In genomic region chr4:77074961-77075855, GRCh38 we compare ENCODE assay signal across 8 cellular contexts. TPM values are rescaled to one million over a fixed set of nuclear protein-coding genes. Genes with fewer than 3 reads are reported as not detected.
DNase-seq lines count a peak whose midpoint lies in the region; ATAC-seq and TF ChIP-seq lines count a peak whose summit lies in the region.

No MANE protein-coding gene starts in this region.

- H3F3A ChIP-seq in PC-3 (ENCODE audit: low read length, unreplicated experiment), result no peaks in the 10 kb centered on the region

- intact Hi-C loops in PC-3 (cut with micrococcal nuclease), result no loop called here

- peaks cover 39% of the 10 kb centered on the region for H3K4me1 Mint-ChIP-seq in activated T-cell treated with anti-CD3 and anti-CD28 coated beads, Interleukin-2, amount 50 U/mL, for 4 hours (ENCODE audit: low read depth)
- H3K4me1 Mint-ChIP-seq in natural killer cell treated with Interleukin-12 subunit alpha and Interleukin-12 subunit beta and Interleukin-15 and Interleukin-18, amount 100 ng/mL, for 72 hours (ENCODE audit: low read depth in 2 of 2), result peaks cover 31 to 38% of the 10 kb centered on the region in 2 donors

- H3K9ac ChIP-seq in PC-3 (ENCODE audit: low read length) (peak overlapping the region; percentile 97), fibroblast of lung (ENCODE audit: insufficient read depth, low read length) (peak overlapping the region; percentile 99)

- H4K20me1 ChIP-seq in PC-3 (ENCODE audit: low read length), result peaks cover 35% of the 10 kb centered on the region
- peaks cover 13% of the 10 kb centered on the region for H4K20me1 ChIP-seq in fibroblast of lung (ENCODE audit: control insufficient read depth, extremely low read depth, insufficient read depth, low read length)

- H2AFZ ChIP-seq in PC-3 (ENCODE audit: low read length), result peak overlapping the region; percentile 91
- no peak overlapping the region for H2AFZ ChIP-seq in fibroblast of lung (ENCODE audit: low read length)

- peaks cover 3% of the 10 kb centered on the region for H3K36me3 Mint-ChIP-seq in activated T-cell treated with anti-CD3 and anti-CD28 coated beads, Interleukin-2, amount 50 U/mL, for 4 hours (ENCODE audit: insufficient read depth)
- no peaks in the 10 kb centered on the region for H3K36me3 Mint-ChIP-seq in natural killer cell treated with Interleukin-12 subunit alpha and Interleukin-12 subunit beta and Interleukin-15 and Interleukin-18, amount 100 ng/mL, for 72 hours

- peak overlapping the region; percentile 94 for H3K4me3 ChIP-seq in PC-3 (ENCODE audit: low read length)
- H3K4me3 ChIP-seq in fibroblast of lung (replicated peaks in 1 of 4; ENCODE audit: control extremely low read depth in 1 of 4, insufficient read depth in 1 of 4, low read depth in 3 of 4, low read length in 4 of 4), result peak overlapping the region; percentile 71 to 94 (median 88)

- no peak overlapping the region for H3K27ac Mint-ChIP-seq in natural killer cell treated with Interleukin-12 subunit alpha and Interleukin-12 subunit beta and Interleukin-15 and Interleukin-18, amount 100 ng/mL, for 72 hours

- peaks cover 55% of the 10 kb centered on the region for H3K79me2 ChIP-seq in PC-3 (ENCODE audit: low read length)
- H3K79me2 ChIP-seq in fibroblast of lung (ENCODE audit: control insufficient read depth, insufficient read depth, low read length), result peaks cover 52% of the 10 kb centered on the region

- ATAC-seq in HG03064 (IDR thresholded peaks at IDR 0.05; ENCODE audit: low read depth, unreplicated experiment), result peak; percentile 49
- ATAC-seq in PC-3, result peak; percentile 40
- ATAC-seq in activated T-cell treated with anti-CD3 and anti-CD28 coated beads, Interleukin-2, amount 50 U/mL, for 4 hours, result peak; percentile 65 to 66
- ATAC-seq in natural killer cell treated with Interleukin-12 subunit alpha and Interleukin-12 subunit beta and Interleukin-15 and Interleukin-18, amount 100 ng/mL, for 72 hours, result peak; percentile 86 to 88
- peak; percentile 65 for ATAC-seq in stimulated activated naive CD8-positive, alpha-beta T cell treated with anti-CD3 and anti-CD28 coated beads, Interleukin-15, Interleukin-2, amounts not matched to agents 100 U/mL and 50 U/mL, for 24 hours

- TF ChIP-seq CTCF in PC-3 (conservative IDR thresholded peaks at IDR 0.05; ENCODE audit: low read depth, low read length) (no peak), fibroblast of lung (conservative IDR thresholded peaks at IDR 0.05 in 1 of 2, IDR thresholded peaks at IDR 0.05 in 1 of 2; ENCODE audit: low read depth in 1 of 2, low read length in 2 of 2) (no peak)

- DNase-seq in NCI-H748 (lab: John Stamatoyannopoulos, UW; ENCODE audit: unreplicated experiment) (peak; percentile 64), NCI-H748 treated with DMSO at 0.1 percent for 48 hours (lab: John Stamatoyannopoulos, UW) (no peak), PC-3 (peak; percentile 49), fibroblast of lung (ENCODE audit: low read depth in 2 of 2) (peak; percentile 63 to 78)
- DNase-seq in activated T-cell treated with anti-CD3 and anti-CD28 coated beads, Interleukin-2, amount 50 U/mL, for 4 hours, result peak; percentile 74
- peak; percentile 88 for DNase-seq in natural killer cell treated with Interleukin-12 subunit alpha and Interleukin-12 subunit beta and Interleukin-15 and Interleukin-18, amount 100 ng/mL, for 72 hours (ENCODE audit: low spot score)
- peak; percentile 79 for DNase-seq in stimulated activated naive CD8-positive, alpha-beta T cell treated with anti-CD3 and anti-CD28 coated beads, Interleukin-15, Interleukin-2, amounts not matched to agents 100 U/mL and 50 U/mL, for 24 hours

- CTCF ChIA-PET in PC-3 (lab: Charles Lee), result no interaction called here

- no peaks in the 10 kb centered on the region for H3K36me3 ChIP-seq in PC-3 (ENCODE audit: low read depth, low read length)
- H3K36me3 ChIP-seq in fibroblast of lung (ENCODE audit: control insufficient read depth, insufficient read depth, low read length), result no peaks in the 10 kb centered on the region

- H3K9me3 Mint-ChIP-seq in activated T-cell treated with anti-CD3 and anti-CD28 coated beads, Interleukin-2, amount 50 U/mL, for 4 hours, result no peaks in the 10 kb centered on the region
- H3K9me3 Mint-ChIP-seq in natural killer cell treated with Interleukin-12 subunit alpha and Interleukin-12 subunit beta and Interleukin-15 and Interleukin-18, amount 100 ng/mL, for 72 hours, result no peaks in the 10 kb centered on the region

- H3K27me3 Mint-ChIP-seq in activated T-cell treated with anti-CD3 and anti-CD28 coated beads, Interleukin-2, amount 50 U/mL, for 4 hours (ENCODE audit: low read depth), result no peaks in the 10 kb centered on the region
- no peaks in the 10 kb centered on the region for H3K27me3 Mint-ChIP-seq in natural killer cell treated with Interleukin-12 subunit alpha and Interleukin-12 subunit beta and Interleukin-15 and Interleukin-18, amount 100 ng/mL, for 72 hours

- peak overlapping the region; percentile 96 for H3K27ac ChIP-seq in PC-3 (ENCODE audit: low read length)
- peak overlapping the region; percentile 100 for H3K27ac ChIP-seq in fibroblast of lung (ENCODE audit: insufficient read depth, low read length)

- POLR2A ChIA-PET in PC-3 (lab: Charles Lee; ENCODE audit: unreplicated experiment), result interaction anchor here (0.6 kb wide), 1 partner anchor 317 kb away, joined by 4 read pairs; no protein-coding TSS in a partner anchor

- H3K9me3 ChIP-seq in PC-3 (ENCODE audit: low read length) (no peaks in the 10 kb centered on the region), fibroblast of lung (ENCODE audit: control insufficient read depth, insufficient read depth, low read depth, low read length) (no peaks in the 10 kb centered on the region)

- no TSS peak for BruUV-seq in PC-3 (replicated peaks; lab: Mats Ljungman, UMichigan)

- H3K4me1 ChIP-seq in PC-3 (ENCODE audit: insufficient read depth, low read length) (peaks cover 25% of the 10 kb centered on the region), fibroblast of lung (ENCODE audit: control insufficient read depth, extremely low read depth, insufficient read depth, low read length) (peaks cover 6% of the 10 kb centered on the region)

- no peak overlapping the region for H3K4me3 Mint-ChIP-seq in activated T-cell treated with anti-CD3 and anti-CD28 coated beads, Interleukin-2, amount 50 U/mL, for 4 hours
- no peak overlapping the region for H3K4me3 Mint-ChIP-seq in natural killer cell treated with Interleukin-12 subunit alpha and Interleukin-12 subunit beta and Interleukin-15 and Interleukin-18, amount 100 ng/mL, for 72 hours

- peak overlapping the region; percentile 88 for H3K4me2 ChIP-seq in PC-3 (ENCODE audit: low read length)
- no peak overlapping the region for H3K4me2 ChIP-seq in fibroblast of lung (ENCODE audit: extremely low read depth, insufficient read depth, low read length)

- H3K27me3 ChIP-seq in PC-3 (ENCODE audit: low read length) (no peaks in the 10 kb centered on the region), fibroblast of lung (ENCODE audit: control insufficient read depth, insufficient read depth, low read length) (no peaks in the 10 kb centered on the region)

- no peaks in the 10 kb centered on the region for H3K9me2 ChIP-seq in PC-3 (replicated peaks; ENCODE audit: low read length)

RNA-seq across cellular contexts. Expression of gene CCNI, which starts 0.6 kb away (rescaled TPM):
- total RNA-seq in PC-3 (2014; rRNA removed) (60.1 and 73.5 TPM in 2 replicates), fibroblast of lung (117 and 151 TPM in 2 replicates)
- total RNA-seq in activated T-cell treated with anti-CD3 and anti-CD28 coated beads, Interleukin-2, amount 50 U/mL, for 4 hours, result 100 to 1,000 TPM; 108 to 123 (median 114) TPM
- 214 and 216 TPM in 2 replicates for polyA plus RNA-seq in fibroblast of lung
- polyA plus RNA-seq in fibroblast of lung (2012), result 173 and 186 TPM in 2 replicates
- polyA minus RNA-seq in fibroblast of lung (ENCODE audit: low replicate concordance), result 322 and 501 TPM in 2 replicates
- 100 to 1,000 TPM; 152 to 164 TPM for total RNA-seq in natural killer cell treated with Interleukin-12 subunit alpha and Interleukin-12 subunit beta and Interleukin-15 and Interleukin-18, amount 100 ng/mL, for 72 hours
